17 cellular contexts compared by ENCODE assay signal in genomic region chr1:20871419-20871818, GRCh38.
DNase-seq lines count a peak whose midpoint lies in the region; ATAC-seq and TF ChIP-seq lines count a peak whose summit lies in the region.
"Had no signal": no experiment of that assay in that cellular context is flagged by ENCODE, and none has a peak within 500 bp of the region (broad histone marks: within the 10 kb centered on the region; RNA-seq: fewer than 3 reads in every experiment).

No MANE protein-coding gene starts in this region.

- ATAC-seq in effector memory CD8-positive, alpha-beta T cell (replicated peaks), result no peak
- no peak for ATAC-seq in omental fat pad (ENCODE audit: low FRiP score)
- no peak for ATAC-seq in HG02642 (IDR thresholded peaks at IDR 0.05; ENCODE audit: poor library complexity, unreplicated experiment)

- H3K36me3 Mint-ChIP-seq in effector memory CD8-positive, alpha-beta T cell (ENCODE audit: insufficient read depth), result peaks cover 4% of the 10 kb centered on the region

- no peak for TF ChIP-seq CTCF in omental fat pad (IDR thresholded peaks at IDR 0.05)

- no peaks in the 10 kb centered on the region for H3K27me3 Mint-ChIP-seq in effector memory CD8-positive, alpha-beta T cell
- H3K27me3 Mint-ChIP-seq: CD4-positive, alpha-beta T cell had no signal

- peaks cover 3 to 4% of the 10 kb centered on the region in 2 donors for H3K4me1 Mint-ChIP-seq in effector memory CD8-positive, alpha-beta T cell (ENCODE audit: low read depth in 2 of 2)

- DNase-seq in H4 (ENCODE audit: low spot score) (peak; percentile 15), astrocyte of the hippocampus (ENCODE audit: low read depth, low spot score) (peak; percentile 56), iris pigment epithelial cell (ENCODE audit: low read depth) (peak; percentile 56), omental fat pad (ENCODE audit: low spot score) (no peak), DMS153 treated with DMSO at 0.1 percent for 48 hours (lab: John Stamatoyannopoulos, UW; ENCODE audit: unreplicated experiment) (no peak)
- no peak for DNase-seq in effector memory CD8-positive, alpha-beta T cell
- DNase-seq: BE2C; CD4-positive, alpha-beta T cell; GF-D8; GOT3; MG63; NCI-H1092; NCI-H1694; NCI-H2107; NCI-H2227 treated with DMSO at 0.1 percent for 48 hours; NCI-H524 had no signal

- H3K27ac Mint-ChIP-seq in effector memory CD8-positive, alpha-beta T cell, result no peak overlapping the region
- H3K27ac Mint-ChIP-seq: CD4-positive, alpha-beta T cell had no signal

- no peaks in the 10 kb centered on the region for H3K9me3 Mint-ChIP-seq in effector memory CD8-positive, alpha-beta T cell
- H3K9me3 Mint-ChIP-seq: CD4-positive, alpha-beta T cell had no signal

- H3K4me3 Mint-ChIP-seq in effector memory CD8-positive, alpha-beta T cell, result no peak overlapping the region
- H3K4me3 Mint-ChIP-seq: CD4-positive, alpha-beta T cell had no signal

Comparison
In these comparisons a context has a peak if more than half of its experiments do, and no peak if none do; other contexts are left out.
1. DNase-seq: peak in H4 (single experiment), astrocyte of the hippocampus (single experiment) and iris pigment epithelial cell (single experiment); none in effector memory CD8-positive, alpha-beta T cell (0 of 3), omental fat pad (single experiment) and DMS153 treated with DMSO at 0.1 percent for 48 hours (single experiment).